ENCODE assay signal across 11 cellular contexts in genomic region chr16:85465328-85466307, GRCh38.
DNase-seq lines count a peak whose midpoint lies in the region; ATAC-seq and TF ChIP-seq lines count a peak whose summit lies in the region.
"Had no signal": no experiment of that assay in that cellular context is flagged by ENCODE, and none has a peak within 500 bp of the region (broad histone marks: within the 10 kb centered on the region; RNA-seq: fewer than 3 reads in every experiment).

No MANE protein-coding gene starts in this region.

- peak; percentile 64 for DNase-seq in NCI-H748 (lab: John Stamatoyannopoulos, UW; ENCODE audit: unreplicated experiment)
- no peak for DNase-seq in NCI-H748 treated with DMSO at 0.1 percent for 48 hours (lab: John Stamatoyannopoulos, UW)
- no peak for DNase-seq in WERI-Rb-1
- peak; percentile 85 for DNase-seq in right atrium auricular region (ENCODE audit: low spot score)
- peak; percentile 75 to 77 for DNase-seq in uterus
- no peak for DNase-seq in activated T-cell treated with anti-CD3 and anti-CD28 coated beads, Interleukin-2, amount 50 U/mL, for 24 hours
- DNase-seq in stimulated activated CD4-positive, alpha-beta T cell treated with anti-CD3 and anti-CD28 coated beads, Interleukin-2, amount 100 ng/mL, for 24 hours: no peak
- DNase-seq: left colon, T-cell, tibial artery had no signal

- H3K4me1 ChIP-seq in right atrium auricular region (peaks cover 0 to 65% of the 10 kb centered on the region in 2 donors), uterus (peaks cover 5 to 36% of the 10 kb centered on the region in 2 donors)

- no peaks in the 10 kb centered on the region for H3K36me3 Mint-ChIP-seq in activated T-cell treated with anti-CD3 and anti-CD28 coated beads, Interleukin-2, amount 50 U/mL, for 24 hours (ENCODE audit: low read depth)
- H3K36me3 Mint-ChIP-seq: T-cell had no signal

- peaks cover 5% of the 10 kb centered on the region for H3K4me1 Mint-ChIP-seq in activated T-cell treated with anti-CD3 and anti-CD28 coated beads, Interleukin-2, amount 50 U/mL, for 24 hours (ENCODE audit: low read depth)

- H3K27ac ChIP-seq in WERI-Rb-1 (peak overlapping the region; percentile 91; the same call in 1 of the 2 replicates), right atrium auricular region (peak overlapping the region; percentile 71 to 89), uterus (peak overlapping the region; percentile 50 to 58)
- H3K27ac ChIP-seq: tibial artery had no signal

- peaks cover 43% of the 10 kb centered on the region for H3K27me3 Mint-ChIP-seq in activated T-cell treated with anti-CD3 and anti-CD28 coated beads, Interleukin-2, amount 50 U/mL, for 24 hours

- intact Hi-C loops in uterus (cut with DNase I; ENCODE audit: low total_unique reads): no loop called here

- ATAC-seq in GM18502 (IDR thresholded peaks at IDR 0.05; ENCODE audit: poor library complexity, unreplicated experiment): no peak
- ATAC-seq: T-cell had no signal

- TF ChIP-seq POLR2A in uterus (IDR thresholded peaks at IDR 0.05): no peak

- H3K4me3 ChIP-seq in WERI-Rb-1 (ENCODE audit: low read depth, low read length) (no peak overlapping the region), right atrium auricular region (no peak overlapping the region), uterus (no peak overlapping the region)
- H3K4me3 ChIP-seq: tibial artery had no signal

- H3K9me3 ChIP-seq in WERI-Rb-1 (ENCODE audit: severe bottlenecking) (no peaks in the 10 kb centered on the region), right atrium auricular region (no peaks in the 10 kb centered on the region), uterus (no peaks in the 10 kb centered on the region)
- H3K9me3 ChIP-seq: tibial artery had no signal

- no peaks in the 10 kb centered on the region for H3K9me3 Mint-ChIP-seq in activated T-cell treated with anti-CD3 and anti-CD28 coated beads, Interleukin-2, amount 50 U/mL, for 24 hours
- H3K9me3 Mint-ChIP-seq: T-cell had no signal

- TF ChIP-seq CTCF in WERI-Rb-1 (IDR thresholded peaks at IDR 0.05; ENCODE audit: low read depth, low read length) (no peak), right atrium auricular region (IDR thresholded peaks at IDR 0.05) (no peak), uterus (IDR thresholded peaks at IDR 0.05) (no peak)

- no peaks in the 10 kb centered on the region for H3K27me3 ChIP-seq in WERI-Rb-1 (ENCODE audit: insufficient read depth, low read depth, severe bottlenecking)
- H3K27me3 ChIP-seq in right atrium auricular region: no peaks in the 10 kb centered on the region
- H3K27me3 ChIP-seq in uterus: no peaks in the 10 kb centered on the region

- H3K27ac Mint-ChIP-seq in activated T-cell treated with anti-CD3 and anti-CD28 coated beads, Interleukin-2, amount 50 U/mL, for 24 hours: no peak overlapping the region
- H3K27ac Mint-ChIP-seq: T-cell had no signal

- H3K36me3 ChIP-seq in WERI-Rb-1: peaks cover 11% of the 10 kb centered on the region
- no peaks in the 10 kb centered on the region for H3K36me3 ChIP-seq in right atrium auricular region
- no peaks in the 10 kb centered on the region for H3K36me3 ChIP-seq in uterus
- H3K36me3 ChIP-seq: tibial artery had no signal

- H3K4me3 Mint-ChIP-seq in activated T-cell treated with anti-CD3 and anti-CD28 coated beads, Interleukin-2, amount 50 U/mL, for 24 hours: no peak overlapping the region
- H3K4me3 Mint-ChIP-seq: T-cell had no signal

Comparison
In these comparisons a context has a peak if more than half of its experiments do, and no peak if none do; other contexts are left out.
1. DNase-seq: peak in NCI-H748 (single experiment), right atrium auricular region (single experiment) and uterus (2 of 2); none in NCI-H748 treated with DMSO at 0.1 percent for 48 hours (single experiment), WERI-Rb-1 (single experiment), activated T-cell treated with anti-CD3 and anti-CD28 coated beads, Interleukin-2, amount 50 U/mL, for 24 hours (single experiment) and stimulated activated CD4-positive, alpha-beta T cell treated with anti-CD3 and anti-CD28 coated beads, Interleukin-2, amount 100 ng/mL, for 24 hours (0 of 2).
2. Peak in every context shown above with its lines, with median percentiles within 50 percentile points of each other: H3K27ac ChIP-seq.